In the genomic region with DNA sequence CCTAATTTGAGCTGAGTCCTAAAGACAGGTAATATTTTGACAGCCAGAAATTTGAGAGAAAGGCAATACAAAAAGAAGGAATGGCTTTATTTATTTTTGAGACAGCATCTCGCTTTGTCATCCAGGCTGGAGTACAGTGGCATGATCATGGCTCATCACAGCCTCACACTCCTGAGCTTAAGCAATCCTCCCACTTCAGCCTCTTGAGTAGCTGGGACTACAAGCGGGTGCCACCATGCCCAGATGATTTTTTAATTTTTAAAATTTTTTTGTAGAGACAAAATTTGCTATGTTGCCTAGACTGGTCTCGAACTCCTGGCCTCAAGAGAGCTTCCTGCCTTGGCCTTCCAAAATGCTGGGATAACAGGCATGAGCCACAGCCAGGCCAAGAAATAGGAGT, we compare ENCODE assay signal across 28 cellular contexts.
"Had no signal": no experiment of that assay in that cellular context is flagged by ENCODE, and none has a peak within 500 bp of the region (broad histone marks: within the 10 kb centered on the region; RNA-seq: fewer than 3 reads in every experiment).

No MANE protein-coding gene starts in this region.

- H3K9me3 ChIP-seq: ovary, psoas muscle, right lobe of liver, spleen, suprapubic skin, testis, tibial artery, transverse colon, upper lobe of left lung, vagina had no signal

- H3K4me1 ChIP-seq: neural progenitor cell, parathyroid adenoma, psoas muscle, right lobe of liver, testis had no signal

- ATAC-seq: natural killer cell; psoas muscle; right cardiac atrium; right lobe of liver; stimulated activated memory B cell treated with anti-CD40 and anti-IgM and Interleukin-4, amounts not matched to agents 10 μg/mL and 1 μg/mL and 100 μg/mL, for 72 hours; stimulated activated naive CD8-positive, alpha-beta T cell treated with anti-CD3 and anti-CD28 coated beads, Interleukin-15, amount 100 ng/mL, for 72 hours; stimulated activated naive CD8-positive, alpha-beta T cell treated with anti-CD3 and anti-CD28 coated beads, Interleukin-15, Interleukin-2, amounts not matched to agents 100 U/mL and 50 U/mL, for 24 hours had no signal

- H3K79me2 ChIP-seq: parathyroid adenoma had no signal

- H3K27me3 ChIP-seq: neural progenitor cell, ovary, right lobe of liver, spleen, suprapubic skin, testis, tibial artery, transverse colon, upper lobe of left lung, vagina had no signal

- H3K36me3 ChIP-seq: neural progenitor cell, ovary, right lobe of liver, spleen, suprapubic skin, tibial artery, transverse colon, upper lobe of left lung, vagina had no signal

- H3K9ac ChIP-seq: neural progenitor cell, parathyroid adenoma had no signal

- H3K4me2 ChIP-seq: neural progenitor cell, smooth muscle cell had no signal

- H3K27ac ChIP-seq: neural progenitor cell, ovary, parathyroid adenoma, psoas muscle, right lobe of liver, skin epidermis, spleen, suprapubic skin, testis, tibial artery, transverse colon, upper lobe of left lung, vagina had no signal

- H3K4me3 ChIP-seq: neural progenitor cell, ovary, psoas muscle, right lobe of liver, skin epidermis, smooth muscle cell, spleen, suprapubic skin, testis, tibial artery, transverse colon, upper lobe of left lung, vagina had no signal

- H2AFZ ChIP-seq: neural progenitor cell, parathyroid adenoma had no signal

- DNase-seq: natural killer cell; occipital lobe; ovary; psoas muscle; right cardiac atrium; right lobe of liver; spleen; stimulated activated CD4-positive, alpha-beta T cell treated with anti-CD3 and anti-CD28 coated beads, Interleukin-12 subunit alpha, Interleukin-12 subunit beta, amount 100 ng/mL, for 4 hours; stimulated activated CD4-positive, alpha-beta T cell treated with anti-CD3 and anti-CD28 coated beads, Interleukin-1b, Interleukin-23, amount 100 ng/mL, for 48 hours; stimulated activated CD4-positive, alpha-beta T cell treated with anti-CD3 and anti-CD28 coated beads, Interleukin-4, amount 100 ng/mL, for 1 hour; stimulated activated CD4-positive, alpha-beta T cell treated with anti-CD3 and anti-CD28 coated beads, Interleukin-4, amount 100 ng/mL, for 4 hours; stimulated activated CD8-positive, alpha-beta memory T cell treated with anti-CD3 and anti-CD28 coated beads, Interleukin-4, amount 100 ng/mL, for 48 hours; stimulated activated naive CD4-positive, alpha-beta T cell; stimulated activated naive CD8-positive, alpha-beta T cell treated with anti-CD3 and anti-CD28 coated beads, Interleukin-15, amount 100 ng/mL, for 72 hours; stimulated activated naive CD8-positive, alpha-beta T cell treated with anti-CD3 and anti-CD28 coated beads, Interleukin-15, Interleukin-2, amounts not matched to agents 100 U/mL and 50 U/mL, for 24 hours; substantia nigra; testis; tibial artery; transverse colon; upper lobe of left lung had no signal

- FAIRE-seq: urothelium cell line had no signal
